Comparison of ENCODE assay signal across 7 cellular contexts in the genomic region with DNA sequence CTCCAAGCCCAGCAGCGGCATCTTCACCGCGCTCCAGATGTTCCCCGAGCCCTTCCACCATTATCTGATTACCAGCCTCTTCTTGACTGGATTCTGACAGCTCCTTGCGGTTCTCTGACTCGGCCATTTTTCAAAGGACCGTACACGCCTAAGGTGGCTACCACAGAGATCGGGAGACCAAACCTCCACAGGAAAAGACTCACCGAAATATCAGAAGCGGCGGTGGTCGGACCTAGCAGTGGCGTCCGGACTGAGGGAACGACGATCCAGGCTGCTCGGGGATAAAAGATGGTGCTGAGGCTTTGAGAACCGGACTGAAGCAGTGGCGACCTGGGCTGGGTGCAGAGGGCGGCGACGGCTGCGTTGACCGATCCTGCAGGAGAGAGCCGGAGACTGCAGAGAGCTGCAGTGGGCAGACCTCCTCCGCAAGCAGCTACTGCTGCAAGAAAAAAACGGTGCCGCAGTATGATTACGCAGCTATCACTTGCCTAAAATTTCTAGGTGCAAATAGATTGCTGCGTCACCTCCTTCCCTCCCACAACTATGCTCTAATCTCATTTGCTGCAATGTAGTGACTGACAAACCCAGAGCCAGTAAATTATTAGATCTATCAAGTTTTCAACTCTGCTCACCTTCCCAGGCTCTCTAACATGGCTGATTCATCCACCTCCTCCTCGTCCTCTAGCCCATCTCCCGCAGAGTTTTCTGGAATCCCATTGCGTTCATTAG. TPM values are rescaled to one million over a fixed set of nuclear protein-coding genes. Genes with fewer than 3 reads are reported as not detected.
DNase-seq lines count a peak whose midpoint lies in the region; ATAC-seq lines count a peak whose summit lies in the region.

A gene with protein sequence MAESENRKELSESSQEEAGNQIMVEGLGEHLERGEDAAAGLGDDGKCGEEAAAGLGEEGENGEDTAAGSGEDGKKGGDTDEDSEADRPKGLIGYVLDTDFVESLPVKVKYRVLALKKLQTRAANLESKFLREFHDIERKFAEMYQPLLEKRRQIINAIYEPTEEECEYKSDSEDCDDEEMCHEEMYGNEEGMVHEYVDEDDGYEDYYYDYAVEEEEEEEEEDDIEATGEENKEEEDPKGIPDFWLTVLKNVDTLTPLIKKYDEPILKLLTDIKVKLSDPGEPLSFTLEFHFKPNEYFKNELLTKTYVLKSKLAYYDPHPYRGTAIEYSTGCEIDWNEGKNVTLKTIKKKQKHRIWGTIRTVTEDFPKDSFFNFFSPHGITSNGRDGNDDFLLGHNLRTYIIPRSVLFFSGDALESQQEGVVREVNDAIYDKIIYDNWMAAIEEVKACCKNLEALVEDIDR (minus strand): TSS at position 486 of the 729 bp plus-strand sequence. CDS start 359 bp downstream, at position 127.

- peak; percentile 58 for DNase-seq in activated CD4-positive, alpha-beta memory T cell treated with anti-CD3 and anti-CD28 coated beads for 36 hours
- DNase-seq in medulla oblongata (ENCODE audit: extremely low spot score) = peak; percentile 62
- DNase-seq in stimulated activated CD8-positive, alpha-beta memory T cell treated with anti-CD3 and anti-CD28 coated beads, Interleukin-4, amount 100 ng/mL, for 24 hours (ENCODE audit: low read depth) = peak; percentile 7

- no peaks in the 10 kb centered on the region for H3K36me3 Mint-ChIP-seq in activated CD4-positive, alpha-beta memory T cell treated with anti-CD3 and anti-CD28 coated beads for 36 hours

- H3K4me3 ChIP-seq in endocrine pancreas (ENCODE audit: control insufficient read depth, insufficient read depth, low read length) = peak within 1 kb of the TSS; percentile 93

- peaks cover 16% of the 10 kb centered on the region for H3K4me1 Mint-ChIP-seq in activated CD4-positive, alpha-beta memory T cell treated with anti-CD3 and anti-CD28 coated beads for 36 hours (ENCODE audit: low read depth)

- no peaks in the 10 kb centered on the region for H3K27me3 ChIP-seq in endocrine pancreas (ENCODE audit: control insufficient read depth, insufficient read depth, low read length)

- intact Hi-C loops in activated CD4-positive, alpha-beta memory T cell treated with anti-CD3 and anti-CD28 coated beads for 36 hours (cut with micrococcal nuclease) = loop anchor here (10.0 kb wide), 1 partner anchor 730 kb away; no protein-coding TSS in a partner anchor

- H3K9ac ChIP-seq in endocrine pancreas (ENCODE audit: control insufficient read depth, insufficient read depth, low read length) = peak within 1 kb of the TSS; percentile 42

- ATAC-seq in GM19324 (IDR thresholded peaks at IDR 0.05; ENCODE audit: low FRiP score, unreplicated experiment) (peak; percentile 86), HG03460 (IDR thresholded peaks at IDR 0.05; ENCODE audit: unreplicated experiment) (peak; percentile 86), GM21515 (IDR thresholded peaks at IDR 0.05; ENCODE audit: unreplicated experiment) (no peak)

- H3K9me3 Mint-ChIP-seq in activated CD4-positive, alpha-beta memory T cell treated with anti-CD3 and anti-CD28 coated beads for 36 hours = no peaks in the 10 kb centered on the region

- CTCF ChIA-PET in activated CD4-positive, alpha-beta memory T cell treated with anti-CD3 and anti-CD28 coated beads for 36 hours (lab: Charles Lee) = no interaction called here

- H3K27me3 Mint-ChIP-seq in activated CD4-positive, alpha-beta memory T cell treated with anti-CD3 and anti-CD28 coated beads for 36 hours = no peaks in the 10 kb centered on the region

- no peaks in the 10 kb centered on the region for H3K36me3 ChIP-seq in endocrine pancreas (ENCODE audit: control insufficient read depth, insufficient read depth, low read length)

- H3K9me3 ChIP-seq in endocrine pancreas (ENCODE audit: control insufficient read depth, low read length) = no peaks in the 10 kb centered on the region

- POLR2A ChIA-PET in activated CD4-positive, alpha-beta memory T cell treated with anti-CD3 and anti-CD28 coated beads for 36 hours (lab: Charles Lee) = interaction anchor here (1.3 kb wide), 1 partner anchor 594 kb away, joined by 3 read pairs; no protein-coding TSS in a partner anchor

- H3K4me1 ChIP-seq in endocrine pancreas (ENCODE audit: control insufficient read depth, insufficient read depth, low read length) = peaks cover 5% of the 10 kb centered on the region

- peak within 1 kb of the TSS; percentile 92 for H3K4me3 Mint-ChIP-seq in activated CD4-positive, alpha-beta memory T cell treated with anti-CD3 and anti-CD28 coated beads for 36 hours

- H3K27ac Mint-ChIP-seq in activated CD4-positive, alpha-beta memory T cell treated with anti-CD3 and anti-CD28 coated beads for 36 hours = peak within 1 kb of the TSS; percentile 78

RNA-seq across cellular contexts. Expression of the gene that starts here (rescaled TPM):
- 1 to 10 TPM; 2.9 to 3.1 TPM for total RNA-seq in activated CD4-positive, alpha-beta memory T cell treated with anti-CD3 and anti-CD28 coated beads for 36 hours

Comparison
In these comparisons a context has a peak if more than half of its experiments do, and no peak if none do; other contexts are left out.
1. DNase-seq: peak in every context shown above with its lines; median percentile 62 in medulla oblongata; 58 in activated CD4-positive, alpha-beta memory T cell treated with anti-CD3 and anti-CD28 coated beads for 36 hours; 7 in stimulated activated CD8-positive, alpha-beta memory T cell treated with anti-CD3 and anti-CD28 coated beads, Interleukin-4, amount 100 ng/mL, for 24 hours.